In genomic region chr4:40280586-40280985, GRCh38 we compare ENCODE assay signal across 20 cellular contexts. TPM values are rescaled to one million over a fixed set of nuclear protein-coding genes. Genes with fewer than 3 reads are reported as not detected.
DNase-seq lines count a peak whose midpoint lies in the region; ATAC-seq, FAIRE-seq and TF ChIP-seq lines count a peak whose summit lies in the region.
"Had no signal": no experiment of that assay in that cellular context is flagged by ENCODE, and none has a peak within 500 bp of the region (broad histone marks: within the 10 kb centered on the region; RNA-seq: fewer than 3 reads in every experiment).

No MANE protein-coding gene starts in this region.

- no peak for ATAC-seq in K562
- ATAC-seq in stimulated activated naive CD8-positive, alpha-beta T cell treated with anti-CD3 and anti-CD28 coated beads, Interleukin-15, Interleukin-2, amounts not matched to agents 100 U/mL and 50 U/mL, for 24 hours = peak; percentile 76
- ATAC-seq: left lung, WTC11 had no signal

- no peak overlapping the region for H3K27ac ChIP-seq in K562 (ENCODE audit: extremely low read depth, low read depth, low read length)
- H3K27ac ChIP-seq: epithelial cell of prostate, KMS-11, left lung, parathyroid adenoma, skin epidermis had no signal

- H3K9me1 ChIP-seq in K562 (ENCODE audit: control insufficient read depth, insufficient read depth, low read length) = no peaks in the 10 kb centered on the region

- H3K4me1 ChIP-seq in K562 (replicated peaks in 1 of 2; ENCODE audit: control insufficient read depth in 2 of 2, insufficient read depth in 2 of 2, low read length in 2 of 2) = no peaks in the 10 kb centered on the region; a peak in 1 of 5 replicates
- H3K4me1 ChIP-seq: left lung, parathyroid adenoma had no signal

- POLR2A ChIA-PET in K562 (lab: Yijun Ruan, JAX) = interaction anchor here (0.7 kb wide), 1 partner anchor 9 kb away, joined by 3 read pairs; no protein-coding TSS in a partner anchor

- no peak overlapping the region for H3K4me2 ChIP-seq in K562 (ENCODE audit: insufficient read depth, low read length)
- H3K4me2 ChIP-seq: KMS-11 had no signal

- BruUV-seq in K562 (replicated peaks; lab: Mats Ljungman, UMichigan) = no TSS peak

- no peak for TF ChIP-seq EP300 in K562 (IDR thresholded peaks at IDR 0.05; ENCODE audit: low read length)

- no peaks in the 10 kb centered on the region for H3K27me3 Mint-ChIP-seq in activated naive CD4-positive, alpha-beta T cell treated with anti-CD3 and anti-CD28 coated beads, Interleukin-2, amount 50 U/mL, for 24 hours
- H3K27me3 Mint-ChIP-seq in T-helper 2 cell treated with Interferon-gamma antibody and Interleukin-4, amounts not matched to agents 5 μg/mL and 100 μg/mL, for 36 hours (ENCODE audit: low read depth) = no peaks in the 10 kb centered on the region
- H3K27me3 Mint-ChIP-seq: brain had no signal

- WGBS in K562 (ENCODE audit: insufficient coverage, low coverage, missing lambda C conversion rate) = 96% methylated on average over 2 of the region's 2 CpGs

- peaks cover 4% of the 10 kb centered on the region for H3K9me3 Mint-ChIP-seq in activated naive CD4-positive, alpha-beta T cell treated with anti-CD3 and anti-CD28 coated beads, Interleukin-2, amount 50 U/mL, for 24 hours
- peaks cover 4% of the 10 kb centered on the region for H3K9me3 Mint-ChIP-seq in T-helper 2 cell treated with Interferon-gamma antibody and Interleukin-4, amounts not matched to agents 5 μg/mL and 100 μg/mL, for 36 hours
- H3K9me3 Mint-ChIP-seq: H9, WTC11 had no signal

- 0 out of 2 replicates have a peak overlapping the region, but pooled peaks have one; percentile 61 for H2AFZ ChIP-seq in K562 (ENCODE audit: low read depth, low read length)
- H2AFZ ChIP-seq: parathyroid adenoma had no signal

- H3K27me3 ChIP-seq in K562 (ENCODE audit: control insufficient read depth in 2 of 2, insufficient read depth in 2 of 2, low read length in 2 of 2) = no peaks in the 10 kb centered on the region
- H3K27me3 ChIP-seq: left lung had no signal

- intact Hi-C loops in K562 (cut with micrococcal nuclease) = no loop called here

- H3K27ac Mint-ChIP-seq in activated naive CD4-positive, alpha-beta T cell treated with anti-CD3 and anti-CD28 coated beads, Interleukin-2, amount 50 U/mL, for 24 hours = peak overlapping the region; percentile 92
- peak overlapping the region; percentile 2 for H3K27ac Mint-ChIP-seq in T-helper 2 cell treated with Interferon-gamma antibody and Interleukin-4, amounts not matched to agents 5 μg/mL and 100 μg/mL, for 36 hours
- H3K27ac Mint-ChIP-seq: brain, H9, WTC11 had no signal

- no peak for TF ChIP-seq RAD21 in K562 (CRISPR knock-in tag; conservative IDR thresholded peaks at IDR 0.05 in 1 of 2, IDR thresholded peaks at IDR 0.05 in 1 of 2)

- H3K4me1 Mint-ChIP-seq in activated naive CD4-positive, alpha-beta T cell treated with anti-CD3 and anti-CD28 coated beads, Interleukin-2, amount 50 U/mL, for 24 hours = peaks cover 75% of the 10 kb centered on the region
- peaks cover 37% of the 10 kb centered on the region for H3K4me1 Mint-ChIP-seq in T-helper 2 cell treated with Interferon-gamma antibody and Interleukin-4, amounts not matched to agents 5 μg/mL and 100 μg/mL, for 36 hours (ENCODE audit: low read depth)

- TF ChIP-seq POLR2A in K562 (conservative IDR thresholded peaks at IDR 0.05) = no peak

- no peak for FAIRE-seq in K562 (lab: Jason Lieb, UNC)

- no peaks in the 10 kb centered on the region for H3K79me2 ChIP-seq in K562 (ENCODE audit: control insufficient read depth, insufficient read depth, low read length)
- H3K79me2 ChIP-seq: parathyroid adenoma had no signal

- H4K20me1 ChIP-seq in K562 (replicated peaks; ENCODE audit: control insufficient read depth, insufficient read depth, low read length) = no peaks in the 10 kb centered on the region

- CTCF ChIA-PET in K562 (lab: Yijun Ruan, JAX; ENCODE audit: low intra/inter-chr PET ratio) = no interaction called here

- H3K4me3 ChIP-seq in K562 = no peak overlapping the region
- H3K4me3 ChIP-seq: left lung, skin epidermis had no signal

- no peaks in the 10 kb centered on the region for H3K36me3 ChIP-seq in K562 (ENCODE audit: control insufficient read depth, insufficient read depth, low read length)
- H3K36me3 ChIP-seq: left lung had no signal

- no peak for DNase-seq in activated naive CD4-positive, alpha-beta T cell treated with anti-CD3 and anti-CD28 coated beads, Interleukin-2, amount 50 U/mL, for 16 hours
- DNase-seq in T-helper 2 cell treated with Interferon-gamma antibody and Interleukin-4, amounts not matched to agents 5 μg/mL and 100 μg/mL, for 36 hours (ENCODE audit: low spot score) = peak; percentile 42
- no peak for DNase-seq in K562 (ENCODE audit: extremely low read depth in 1 of 4, low spot score in 3 of 4)
- peak; percentile 62 for DNase-seq in stimulated activated naive CD8-positive, alpha-beta T cell treated with anti-CD3 and anti-CD28 coated beads, Interleukin-15, Interleukin-2, amounts not matched to agents 100 U/mL and 50 U/mL, for 24 hours
- no peak for DNase-seq in G401 (ENCODE audit: low spot score)
- no peak for DNase-seq in SW 1271 (lab: John Stamatoyannopoulos, UW)
- no peak for DNase-seq in NCI-H526 treated with DMSO at 0.1 percent for 48 hours (lab: John Stamatoyannopoulos, UW)
- DNase-seq: H9, left lung, NCI-H1105 treated with DMSO at 0.1 percent for 48 hours, NCI-H2171 treated with DMSO at 0.1 percent for 48 hours had no signal

- peak overlapping the region; percentile 57 for H3K4me3 Mint-ChIP-seq in activated naive CD4-positive, alpha-beta T cell treated with anti-CD3 and anti-CD28 coated beads, Interleukin-2, amount 50 U/mL, for 24 hours
- H3K4me3 Mint-ChIP-seq in T-helper 2 cell treated with Interferon-gamma antibody and Interleukin-4, amounts not matched to agents 5 μg/mL and 100 μg/mL, for 36 hours = no peak overlapping the region
- H3K4me3 Mint-ChIP-seq: brain, H9, WTC11 had no signal

- H3K9me3 ChIP-seq in K562 (replicated peaks; ENCODE audit: control insufficient read depth, insufficient read depth, low read depth, low read length) = no peaks in the 10 kb centered on the region
- H3K9me3 ChIP-seq: left lung had no signal

- peaks cover 2% of the 10 kb centered on the region for H3K36me3 Mint-ChIP-seq in activated naive CD4-positive, alpha-beta T cell treated with anti-CD3 and anti-CD28 coated beads, Interleukin-2, amount 50 U/mL, for 24 hours
- H3K36me3 Mint-ChIP-seq in T-helper 2 cell treated with Interferon-gamma antibody and Interleukin-4, amounts not matched to agents 5 μg/mL and 100 μg/mL, for 36 hours (ENCODE audit: low read depth) = peaks cover 5% of the 10 kb centered on the region
- H3K36me3 Mint-ChIP-seq: brain, WTC11 had no signal

- in situ Hi-C loops in K562 (cut with MboI) = no loop called here
- in situ Hi-C loops in G401 (cut with HindIII; ENCODE audit: low sequenced_read_pairs) = no loop called here

- TF ChIP-seq CTCF in K562 (IDR thresholded peaks at IDR 0.05 in 2 of 3, conservative IDR thresholded peaks at IDR 0.05 in 1 of 3; ENCODE audit: insufficient read depth in 2 of 3, low read depth in 1 of 3, low read length in 3 of 3) = no peak

- no peak overlapping the region for H3K9ac ChIP-seq in K562 (ENCODE audit: insufficient read depth in 1 of 2, low read depth in 2 of 2, low read length in 2 of 2)
- H3K9ac ChIP-seq: KMS-11, parathyroid adenoma had no signal

TF ChIP-seq in K562, 482 proteins besides CTCF, POLR2A, EP300 and RAD21 (continues in another document):
- TF ChIP-seq ZNF212 (CRISPR knock-in tag; IDR thresholded peaks at IDR 0.05) (no peak), SLC30A9 (CRISPR knock-in tag; IDR thresholded peaks at IDR 0.05) (no peak), TFAM (CRISPR knock-in tag; conservative IDR thresholded peaks at IDR 0.05) (no peak), PML (IDR thresholded peaks at IDR 0.05; ENCODE audit: low read length) (no peak)

RNA-seq across cellular contexts. Expression of gene CHRNA9, which starts 54.5 kb away (rescaled TPM):
- total RNA-seq in K562 (2011; cell fraction: chromatin; rRNA removed; ENCODE audit: low replicate concordance) = not detected in 2 replicates
- total RNA-seq in K562 (2011; cell fraction: nucleolus; rRNA removed) = not detected in 2 replicates
- not detected in 2 replicates for total RNA-seq in K562 (2011; cell fraction: nucleoplasm; rRNA removed)
- not detected in 2 replicates for total RNA-seq in K562 (2014; rRNA removed)
- total RNA-seq in K562 (2014; rRNA removed; fragmentation: Illumina TruSeq; extraction: Trizol) = not detected in 2 replicates
- not detected in 2 replicates for total RNA-seq in K562 (2015; rRNA removed; fragmentation: Illumina TruSeq; extraction: Trizol)
- not detected in 2 replicates for total RNA-seq in K562 (2021)
- polyA plus RNA-seq in K562 (2011; rRNA removed) = not detected in 2 replicates
- not detected in 2 replicates for polyA plus RNA-seq in K562 (2011; cell fraction: cytosol; rRNA removed)
- polyA plus RNA-seq in K562 (2011; cell fraction: nucleus; rRNA removed) = not detected in 2 replicates
- polyA plus RNA-seq in K562 (2012) = not detected in 2 replicates
- polyA plus RNA-seq in K562 (2014; fragmentation: Illumina TruSeq; extraction: Trizol) = not detected in 2 replicates
- polyA plus RNA-seq in K562 (2014; fragmentation: Nextera tagmentation; extraction: Ambion mirVana) = not detected
- not detected in 2 replicates for polyA plus RNA-seq in K562 (2014; rRNA removed)
- polyA minus RNA-seq in K562 (2011; rRNA and poly(A)+ RNA removed) = not detected in 2 replicates
- 0.55 and 0.76 TPM in 2 replicates for polyA minus RNA-seq in K562 (2011; cell fraction: cytosol; rRNA and poly(A)+ RNA removed)
- polyA minus RNA-seq in K562 (2011; cell fraction: nucleus; rRNA and poly(A)+ RNA removed) = not detected in 2 replicates
- 0.61 TPM in 1 of 2 replicates, not detected in the other for total RNA-seq in G401 (2014; rRNA removed; shearing (Covaris generic))
- total RNA-seq: left lung; T-helper 1 cell treated with Interleukin-12 subunit alpha and Interleukin-12 subunit beta and Interleukin-4 antibody, amounts not matched to agents 30 ng/mL and 1 ng/mL, for 36 hours; temporal lobe had no signal

Comparison
In these comparisons a context has a peak if more than half of its experiments do, and no peak if none do; other contexts are left out.
1. DNase-seq: peak in T-helper 2 cell treated with Interferon-gamma antibody and Interleukin-4, amounts not matched to agents 5 μg/mL and 100 μg/mL, for 36 hours (single experiment) and stimulated activated naive CD8-positive, alpha-beta T cell treated with anti-CD3 and anti-CD28 coated beads, Interleukin-15, Interleukin-2, amounts not matched to agents 100 U/mL and 50 U/mL, for 24 hours (single experiment); none in activated naive CD4-positive, alpha-beta T cell treated with anti-CD3 and anti-CD28 coated beads, Interleukin-2, amount 50 U/mL, for 16 hours (single experiment), K562 (0 of 4), G401 (single experiment), SW 1271 (0 of 2) and NCI-H526 treated with DMSO at 0.1 percent for 48 hours (single experiment).